1 cellular context compared by ENCODE assay signal in the genomic region with DNA sequence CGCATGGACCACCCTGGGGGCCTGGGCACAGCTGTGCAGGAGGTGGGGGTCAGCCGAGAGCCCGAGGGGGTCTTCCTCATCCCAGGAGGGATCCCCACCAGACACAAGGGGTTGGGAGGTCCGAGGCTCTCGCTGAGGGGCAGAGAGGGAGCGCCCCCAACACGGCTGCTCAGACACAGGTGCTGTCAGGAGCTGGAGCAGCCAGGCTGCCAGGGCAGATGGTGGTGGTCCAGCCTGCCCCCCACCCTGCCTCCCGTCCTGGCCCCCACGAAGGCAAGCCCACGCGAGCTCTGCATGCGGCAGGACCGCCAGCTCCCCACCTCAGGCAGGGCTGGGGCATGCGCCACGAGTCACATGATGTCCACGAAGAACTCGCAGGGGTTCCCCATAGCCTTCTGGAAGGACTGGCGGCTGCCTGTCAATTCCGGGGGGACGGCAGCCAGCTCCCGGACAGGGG.
A peak's percentile ranks its signal among the peaks of the same experiment; 100 is the strongest.
TF ChIP-seq lines count a peak whose summit lies in the region.

No MANE protein-coding gene starts in this region.

TF ChIP-seq in HepG2, 621 proteins besides CTCF, POLR2A, EP300 and RAD21:
- TF ChIP-seq TAF1 (CRISPR knock-in tag; IDR thresholded peaks at IDR 0.05) (0 out of 2 replicates have a peak, but pooled peaks have one; percentile 4), SAP130 (CRISPR knock-in tag; IDR thresholded peaks at IDR 0.05; ENCODE audit: low read depth) (no peak)
- TF ChIP-seq, protein P1, sequence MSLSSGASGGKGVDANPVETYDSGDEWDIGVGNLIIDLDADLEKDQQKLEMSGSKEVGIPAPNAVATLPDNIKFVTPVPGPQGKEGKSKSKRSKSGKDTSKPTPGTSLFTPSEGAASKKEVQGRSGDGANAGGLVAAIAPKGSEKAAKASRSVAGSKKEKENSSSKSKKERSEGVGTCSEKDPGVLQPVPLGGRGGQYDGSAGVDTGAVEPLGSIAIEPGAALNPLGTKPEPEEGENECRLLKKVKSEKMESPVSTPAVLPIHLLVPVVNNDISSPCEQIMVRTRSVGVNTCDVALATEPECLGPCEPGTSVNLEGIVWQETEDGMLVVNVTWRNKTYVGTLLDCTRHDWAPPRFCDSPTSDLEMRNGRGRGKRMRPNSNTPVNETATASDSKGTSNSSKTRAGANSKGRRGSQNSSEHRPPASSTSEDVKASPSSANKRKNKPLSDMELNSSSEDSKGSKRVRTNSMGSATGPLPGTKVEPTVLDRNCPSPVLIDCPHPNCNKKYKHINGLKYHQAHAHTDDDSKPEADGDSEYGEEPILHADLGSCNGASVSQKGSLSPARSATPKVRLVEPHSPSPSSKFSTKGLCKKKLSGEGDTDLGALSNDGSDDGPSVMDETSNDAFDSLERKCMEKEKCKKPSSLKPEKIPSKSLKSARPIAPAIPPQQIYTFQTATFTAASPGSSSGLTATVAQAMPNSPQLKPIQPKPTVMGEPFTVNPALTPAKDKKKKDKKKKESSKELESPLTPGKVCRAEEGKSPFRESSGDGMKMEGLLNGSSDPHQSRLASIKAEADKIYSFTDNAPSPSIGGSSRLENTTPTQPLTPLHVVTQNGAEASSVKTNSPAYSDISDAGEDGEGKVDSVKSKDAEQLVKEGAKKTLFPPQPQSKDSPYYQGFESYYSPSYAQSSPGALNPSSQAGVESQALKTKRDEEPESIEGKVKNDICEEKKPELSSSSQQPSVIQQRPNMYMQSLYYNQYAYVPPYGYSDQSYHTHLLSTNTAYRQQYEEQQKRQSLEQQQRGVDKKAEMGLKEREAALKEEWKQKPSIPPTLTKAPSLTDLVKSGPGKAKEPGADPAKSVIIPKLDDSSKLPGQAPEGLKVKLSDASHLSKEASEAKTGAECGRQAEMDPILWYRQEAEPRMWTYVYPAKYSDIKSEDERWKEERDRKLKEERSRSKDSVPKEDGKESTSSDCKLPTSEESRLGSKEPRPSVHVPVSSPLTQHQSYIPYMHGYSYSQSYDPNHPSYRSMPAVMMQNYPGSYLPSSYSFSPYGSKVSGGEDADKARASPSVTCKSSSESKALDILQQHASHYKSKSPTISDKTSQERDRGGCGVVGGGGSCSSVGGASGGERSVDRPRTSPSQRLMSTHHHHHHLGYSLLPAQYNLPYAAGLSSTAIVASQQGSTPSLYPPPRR (CRISPR knock-in tag; IDR thresholded peaks at IDR 0.05; ENCODE audit: borderline replicate concordance): no peak
